ENCODE assay signal across 20 cellular contexts in the genomic region with DNA sequence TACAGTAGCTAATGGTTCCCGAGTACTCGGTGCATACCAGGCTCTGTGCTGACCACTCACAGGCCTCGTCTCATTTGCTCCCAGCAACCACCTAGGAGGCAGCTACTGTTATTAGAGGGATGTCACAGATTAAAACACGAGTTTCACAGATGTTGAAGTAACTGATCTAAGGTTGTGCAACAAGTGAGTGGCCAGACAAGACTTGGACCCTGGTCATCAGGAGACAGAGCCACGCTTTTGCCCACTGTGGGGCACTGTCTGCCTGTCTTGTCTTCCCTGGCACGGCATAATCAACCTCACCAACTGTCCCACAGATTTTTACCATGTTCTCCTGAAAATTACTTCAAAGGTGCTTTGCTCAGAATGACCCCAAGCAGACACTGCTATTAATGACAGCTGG.
DNase-seq lines count a peak whose midpoint lies in the region; ATAC-seq and TF ChIP-seq lines count a peak whose summit lies in the region.
"Had no signal": no experiment of that assay in that cellular context is flagged by ENCODE, and none has a peak within 500 bp of the region (broad histone marks: within the 10 kb centered on the region; RNA-seq: fewer than 3 reads in every experiment).

No MANE protein-coding gene starts in this region.

- H4K20me1 ChIP-seq in osteoblast (ENCODE audit: insufficient read depth, low read length), result no peaks in the 10 kb centered on the region
- H4K20me1 ChIP-seq: BLaER1 treated with 17β-estradiol and CSF1 and Interleukin-3, amounts not matched to agents 10 nM and 100 nM had no signal

- TF ChIP-seq RAD21 in Ishikawa (IDR thresholded peaks at IDR 0.05; ENCODE audit: low read depth), result peak; percentile 23; the same call in 1 of the 2 replicates

- H3K4me3 ChIP-seq in AG10803 (ENCODE audit: low read length), result no peak overlapping the region
- H3K4me3 ChIP-seq in endodermal cell (ENCODE audit: low read length), result no peak overlapping the region
- no peak overlapping the region for H3K4me3 ChIP-seq in osteoblast (ENCODE audit: insufficient read depth, low read length)
- no peak overlapping the region for H3K4me3 ChIP-seq in effector memory CD4-positive, alpha-beta T cell (ENCODE audit: insufficient read depth, low read depth, low read length, poor library complexity, severe bottlenecking)
- H3K4me3 ChIP-seq: BLaER1 treated with 17β-estradiol and CSF1 and Interleukin-3, amounts not matched to agents 10 nM and 100 nM; esophagus squamous epithelium; heart right ventricle; skin epidermis; vagina had no signal

- H3K4me1 ChIP-seq in endodermal cell (ENCODE audit: control insufficient read depth, insufficient read depth, low read length) (peaks cover 6% of the 10 kb centered on the region), osteoblast (ENCODE audit: insufficient read depth, low read length) (no peaks in the 10 kb centered on the region)
- H3K4me1 ChIP-seq in effector memory CD4-positive, alpha-beta T cell (ENCODE audit: control insufficient read depth, insufficient read depth, low read length, poor library complexity, severe bottlenecking), result no peaks in the 10 kb centered on the region
- H3K4me1 ChIP-seq: esophagus squamous epithelium, vagina had no signal

- H3K27me3 ChIP-seq in endodermal cell (ENCODE audit: control insufficient read depth, insufficient read depth, low read length, poor library complexity, severe bottlenecking) (no peaks in the 10 kb centered on the region), osteoblast (ENCODE audit: insufficient read depth, low read length) (no peaks in the 10 kb centered on the region)
- H3K27me3 ChIP-seq in effector memory CD4-positive, alpha-beta T cell (replicated peaks; ENCODE audit: control insufficient read depth, insufficient read depth, low read length, poor library complexity, severe bottlenecking), result no peaks in the 10 kb centered on the region
- H3K27me3 ChIP-seq: BLaER1 treated with 17β-estradiol and CSF1 and Interleukin-3, amounts not matched to agents 10 nM and 100 nM; vagina had no signal

- H3K9ac ChIP-seq in endodermal cell (ENCODE audit: extremely low read depth, low read length, poor library complexity, severe bottlenecking), result no peak overlapping the region
- H3K9ac ChIP-seq: BLaER1 treated with 17β-estradiol and CSF1 and Interleukin-3, amounts not matched to agents 10 nM and 100 nM had no signal

- H3K27ac ChIP-seq in endodermal cell (ENCODE audit: low read depth, low read length) (no peak overlapping the region), osteoblast (ENCODE audit: low read depth, low read length) (no peak overlapping the region)
- no peak overlapping the region for H3K27ac ChIP-seq in effector memory CD4-positive, alpha-beta T cell (ENCODE audit: insufficient read depth, low read length, poor library complexity, severe bottlenecking)
- H3K27ac ChIP-seq: BLaER1 treated with 17β-estradiol and CSF1 and Interleukin-3, amounts not matched to agents 10 nM and 100 nM; esophagus squamous epithelium; heart right ventricle; skin epidermis; vagina had no signal

- H3K36me3 ChIP-seq in endodermal cell (ENCODE audit: control insufficient read depth, insufficient read depth, low read length), result no peaks in the 10 kb centered on the region
- no peaks in the 10 kb centered on the region for H3K36me3 ChIP-seq in osteoblast (ENCODE audit: insufficient read depth, low read length)
- no peaks in the 10 kb centered on the region for H3K36me3 ChIP-seq in effector memory CD4-positive, alpha-beta T cell (ENCODE audit: control insufficient read depth, insufficient read depth, low read length)
- H3K36me3 ChIP-seq: BLaER1 treated with 17β-estradiol and CSF1 and Interleukin-3, amounts not matched to agents 10 nM and 100 nM; esophagus squamous epithelium; heart right ventricle; vagina had no signal

- POLR2A ChIA-PET in activated CD4-positive, alpha-beta T cell treated with anti-CD3 and anti-CD28 coated beads, Interleukin-2, amount 10 ng/mL, durations not matched to agents 7 days and 5 days (lab: Charles Lee), result no interaction called here

- TF ChIP-seq CTCF in AG10803 (conservative IDR thresholded peaks at IDR 0.05; ENCODE audit: low read length) (peak; percentile 57), endodermal cell (conservative IDR thresholded peaks at IDR 0.05) (peak; percentile 57), osteoblast (IDR thresholded peaks at IDR 0.05; ENCODE audit: extremely low read depth, low read depth, low read length) (peak; percentile 37)

- H3K4me2 ChIP-seq in osteoblast (ENCODE audit: insufficient read depth, low read length), result no peak overlapping the region
- H3K4me2 ChIP-seq: BLaER1 treated with 17β-estradiol and CSF1 and Interleukin-3, amounts not matched to agents 10 nM and 100 nM had no signal

- H2AFZ ChIP-seq in osteoblast (ENCODE audit: low read length), result no peak overlapping the region

- CTCF ChIA-PET in activated CD4-positive, alpha-beta T cell treated with anti-CD3 and anti-CD28 coated beads, Interleukin-2, amount 10 ng/mL, durations not matched to agents 7 days and 5 days (lab: Charles Lee), result no interaction called here

- H3K9me3 Mint-ChIP-seq in endodermal cell, result no peaks in the 10 kb centered on the region
- H3K9me3 Mint-ChIP-seq in activated CD4-positive, alpha-beta T cell treated with anti-CD3 and anti-CD28 coated beads, Interleukin-2, amount 10 ng/mL, durations not matched to agents 7 days and 5 days, result no peaks in the 10 kb centered on the region
- H3K9me3 Mint-ChIP-seq: stimulated activated memory B cell treated with anti-CD40 and anti-IgM and Interleukin-4, amounts not matched to agents 10 μg/mL and 1 μg/mL and 100 μg/mL, for 72 hours had no signal

- no peaks in the 10 kb centered on the region for H3K36me3 Mint-ChIP-seq in endodermal cell (ENCODE audit: low read depth)
- no peaks in the 10 kb centered on the region for H3K36me3 Mint-ChIP-seq in activated CD4-positive, alpha-beta T cell treated with anti-CD3 and anti-CD28 coated beads, Interleukin-2, amount 10 ng/mL, durations not matched to agents 7 days and 5 days (ENCODE audit: low read depth)
- H3K36me3 Mint-ChIP-seq: stimulated activated memory B cell treated with anti-CD40 and anti-IgM and Interleukin-4, amounts not matched to agents 10 μg/mL and 1 μg/mL and 100 μg/mL, for 72 hours had no signal

- DNase-seq in AG10803 (ENCODE audit: low read depth), result peak; percentile 84
- DNase-seq in endodermal cell, result no peak
- DNase-seq in osteoblast (ENCODE audit: insufficient read length, low spot score, missing footprints), result no peak
- no peak for DNase-seq in activated CD4-positive, alpha-beta T cell treated with anti-CD3 and anti-CD28 coated beads, Interleukin-2, amount 10 ng/mL, durations not matched to agents 7 days and 5 days
- no peak for DNase-seq in effector memory CD4-positive, alpha-beta T cell
- DNase-seq: activated CD4-positive, alpha-beta T cell treated with anti-CD3 and anti-CD28 coated beads for 1 hour; activated naive CD4-positive, alpha-beta T cell; esophagus squamous epithelium; heart right ventricle; IMR-90; islet precursor cell; NCI-H1092 treated with DMSO at 0.1 percent for 48 hours; T-helper 2 cell had no signal

- H3K79me2 ChIP-seq in osteoblast (ENCODE audit: insufficient read depth, low read length), result no peaks in the 10 kb centered on the region

- H3K27me3 Mint-ChIP-seq in endodermal cell (ENCODE audit: insufficient read depth), result no peaks in the 10 kb centered on the region
- no peaks in the 10 kb centered on the region for H3K27me3 Mint-ChIP-seq in activated CD4-positive, alpha-beta T cell treated with anti-CD3 and anti-CD28 coated beads, Interleukin-2, amount 10 ng/mL, durations not matched to agents 7 days and 5 days

- H3K4me3 Mint-ChIP-seq in endodermal cell, result no peak overlapping the region
- no peak overlapping the region for H3K4me3 Mint-ChIP-seq in activated CD4-positive, alpha-beta T cell treated with anti-CD3 and anti-CD28 coated beads, Interleukin-2, amount 10 ng/mL, durations not matched to agents 7 days and 5 days
- H3K4me3 Mint-ChIP-seq: stimulated activated memory B cell treated with anti-CD40 and anti-IgM and Interleukin-4, amounts not matched to agents 10 μg/mL and 1 μg/mL and 100 μg/mL, for 72 hours had no signal

- H3K4me1 Mint-ChIP-seq in endodermal cell, result no peaks in the 10 kb centered on the region
- no peaks in the 10 kb centered on the region for H3K4me1 Mint-ChIP-seq in activated CD4-positive, alpha-beta T cell treated with anti-CD3 and anti-CD28 coated beads, Interleukin-2, amount 10 ng/mL, durations not matched to agents 7 days and 5 days
- H3K4me1 Mint-ChIP-seq: stimulated activated memory B cell treated with anti-CD40 and anti-IgM and Interleukin-4, amounts not matched to agents 10 μg/mL and 1 μg/mL and 100 μg/mL, for 72 hours had no signal

- 91 to 93% methylated on average over 6 of the region's 6 CpGs for WGBS in endodermal cell (ENCODE audit: insufficient coverage in 1 of 2, insufficient read length in 1 of 2), 2 experiments

- no peaks in the 10 kb centered on the region for H3K9me3 ChIP-seq in endodermal cell (ENCODE audit: control insufficient read depth, low read length)
- H3K9me3 ChIP-seq in osteoblast (ENCODE audit: low read depth, low read length), result no peaks in the 10 kb centered on the region
- no peaks in the 10 kb centered on the region for H3K9me3 ChIP-seq in effector memory CD4-positive, alpha-beta T cell (ENCODE audit: control insufficient read depth, low read length)
- H3K9me3 ChIP-seq: BLaER1 treated with 17β-estradiol and CSF1 and Interleukin-3, amounts not matched to agents 10 nM and 100 nM; esophagus squamous epithelium; heart right ventricle; vagina had no signal

- no peak overlapping the region for H3K27ac Mint-ChIP-seq in endodermal cell
- no peak overlapping the region for H3K27ac Mint-ChIP-seq in activated CD4-positive, alpha-beta T cell treated with anti-CD3 and anti-CD28 coated beads, Interleukin-2, amount 10 ng/mL, durations not matched to agents 7 days and 5 days
- H3K27ac Mint-ChIP-seq: stimulated activated memory B cell treated with anti-CD40 and anti-IgM and Interleukin-4, amounts not matched to agents 10 μg/mL and 1 μg/mL and 100 μg/mL, for 72 hours had no signal

- ATAC-seq in HG03565 (IDR thresholded peaks at IDR 0.05; ENCODE audit: unreplicated experiment) (no peak), HG03354 (IDR thresholded peaks at IDR 0.05; ENCODE audit: poor library complexity, severe bottlenecking, unreplicated experiment) (no peak)
- ATAC-seq: stimulated activated memory B cell treated with anti-CD40 and anti-IgM and Interleukin-4, amounts not matched to agents 10 μg/mL and 1 μg/mL and 100 μg/mL, for 72 hours had no signal

- TF ChIP-seq EP300 in Ishikawa (IDR thresholded peaks at IDR 0.05; ENCODE audit: borderline replicate concordance), result no peak

TF ChIP-seq in Ishikawa, 13 proteins besides CTCF, POLR2A, EP300 and RAD21 (continues in another document):
- TF ChIP-seq, protein P1, sequence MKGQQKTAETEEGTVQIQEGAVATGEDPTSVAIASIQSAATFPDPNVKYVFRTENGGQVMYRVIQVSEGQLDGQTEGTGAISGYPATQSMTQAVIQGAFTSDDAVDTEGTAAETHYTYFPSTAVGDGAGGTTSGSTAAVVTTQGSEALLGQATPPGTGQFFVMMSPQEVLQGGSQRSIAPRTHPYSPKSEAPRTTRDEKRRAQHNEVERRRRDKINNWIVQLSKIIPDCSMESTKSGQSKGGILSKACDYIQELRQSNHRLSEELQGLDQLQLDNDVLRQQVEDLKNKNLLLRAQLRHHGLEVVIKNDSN (IDR thresholded peaks at IDR 0.05), result no peak
